ENCODE assay signal across 7 cellular contexts in genomic region chr16:22077700-22078313, GRCh38. TPM values are rescaled to one million over a fixed set of nuclear protein-coding genes. Genes with fewer than 3 reads are reported as not detected.
DNase-seq lines count a peak whose midpoint lies in the region; ATAC-seq, FAIRE-seq and TF ChIP-seq lines count a peak whose summit lies in the region.

No MANE protein-coding gene starts in this region.

- TF ChIP-seq RAD21 in K562 (CRISPR knock-in tag; conservative IDR thresholded peaks at IDR 0.05 in 1 of 2, IDR thresholded peaks at IDR 0.05 in 1 of 2), result peak; percentile 83 to 88

- H2AFZ ChIP-seq in K562 (ENCODE audit: low read depth, low read length), result no peak overlapping the region

- CTCF ChIA-PET in K562 (lab: Yijun Ruan, JAX; ENCODE audit: low intra/inter-chr PET ratio), result interaction anchor here (0.7 to 3.2 kb wide), 4 partner anchors 15 to 127 kb away, joined by 3 to 38 read pairs (median 5); partner anchors contain the start of genes MOSMO and PDZD9

- no TSS peak for BruUV-seq in K562 (replicated peaks; lab: Mats Ljungman, UMichigan)

- H3K4me2 ChIP-seq in K562 (ENCODE audit: insufficient read depth, low read length), result no peak overlapping the region

- no peak overlapping the region for H3K4me3 ChIP-seq in K562

- FAIRE-seq in TTC549 (lab: Jason Lieb, UNC) (peak; percentile 41), K562 (lab: Jason Lieb, UNC) (peak; percentile 90)

- DNase-seq in NCI-H2029 treated with DMSO at 0.1 percent for 48 hours (lab: John Stamatoyannopoulos, UW) (peak; percentile 37), K562 (ENCODE audit: extremely low read depth in 1 of 4, low spot score in 3 of 4) (peak; percentile 68 to 74 (median 69)), iris pigment epithelial cell (ENCODE audit: low read depth) (peak; percentile 65)
- DNase-seq in stimulated activated CD4-positive, alpha-beta T cell treated with anti-CD3 and anti-CD28 coated beads, Interleukin-1b, Interleukin-23, amount 100 ng/mL, for 4 hours (ENCODE audit: low read depth in 2 of 2), result peak; percentile 66 to 71

- 26% methylated on average over 8 of the region's 8 CpGs for WGBS in K562 (ENCODE audit: insufficient coverage, low coverage, missing lambda C conversion rate)

- H3K9me1 ChIP-seq in K562 (ENCODE audit: control insufficient read depth, insufficient read depth, low read length), result no peaks in the 10 kb centered on the region

- H3K9me3 ChIP-seq in K562 (replicated peaks; ENCODE audit: control insufficient read depth, insufficient read depth, low read depth, low read length), result no peaks in the 10 kb centered on the region

- H3K4me1 ChIP-seq in K562 (replicated peaks in 1 of 2; ENCODE audit: control insufficient read depth in 2 of 2, insufficient read depth in 2 of 2, low read length in 2 of 2), result no peaks in the 10 kb centered on the region

- H3K9ac ChIP-seq in K562 (ENCODE audit: insufficient read depth in 1 of 2, low read depth in 2 of 2, low read length in 2 of 2), result no peak overlapping the region

- H3K27me3 ChIP-seq in K562 (ENCODE audit: control insufficient read depth in 2 of 2, insufficient read depth in 2 of 2, low read length in 2 of 2), result no peaks in the 10 kb centered on the region

- POLR2A ChIA-PET in K562 (lab: Yijun Ruan, JAX), result interaction anchor here (0.6 to 1.7 kb wide), 11 partner anchors 13 to 1719 kb away, joined by 3 to 9 read pairs (median 3); partner anchors contain the start of genes PDZD9 and UQCRC2

- H3K79me2 ChIP-seq in K562 (ENCODE audit: control insufficient read depth, insufficient read depth, low read length), result no peaks in the 10 kb centered on the region

- TF ChIP-seq POLR2A in K562 (conservative IDR thresholded peaks at IDR 0.05), result no peak

- no peaks in the 10 kb centered on the region for H3K36me3 ChIP-seq in K562 (ENCODE audit: control insufficient read depth, insufficient read depth, low read length)

- H3K27ac ChIP-seq in K562 (ENCODE audit: extremely low read depth, low read depth, low read length), result no peak overlapping the region

- no peaks in the 10 kb centered on the region for H4K20me1 ChIP-seq in K562 (replicated peaks; ENCODE audit: control insufficient read depth, insufficient read depth, low read length)

- TF ChIP-seq EP300 in K562 (IDR thresholded peaks at IDR 0.05; ENCODE audit: low read length), result no peak

- in situ Hi-C loops in K562 (cut with MboI), result no loop called here

- TF ChIP-seq CTCF in GM12874 (IDR thresholded peaks at IDR 0.05; ENCODE audit: insufficient read depth, low read depth, low read length), result peak; percentile 72
- TF ChIP-seq CTCF in K562 (IDR thresholded peaks at IDR 0.05 in 2 of 3, conservative IDR thresholded peaks at IDR 0.05 in 1 of 3; ENCODE audit: insufficient read depth in 2 of 3, low read depth in 1 of 3, low read length in 3 of 3), result peak; percentile 76 to 88 (median 85)

- intact Hi-C loops in K562 (cut with micrococcal nuclease), result loop anchor here (1.0 to 5.0 kb wide), 3 partner anchors 23 to 126 kb away; partner anchors contain the start of genes PDZD9 and UQCRC2

- ATAC-seq in K562 (peak; percentile 86), GM19467 (IDR thresholded peaks at IDR 0.05; ENCODE audit: unreplicated experiment) (no peak)

TF ChIP-seq in K562, 482 proteins besides CTCF, POLR2A, EP300 and RAD21 (continues in another document):
- no peak for TF ChIP-seq ZNF121 (CRISPR knock-in tag; conservative IDR thresholded peaks at IDR 0.05)
- 0 out of 2 replicates have a peak, but pooled peaks have one; percentile 21 for TF ChIP-seq ZNF583 (CRISPR knock-in tag; IDR thresholded peaks at IDR 0.05)
- no peak for TF ChIP-seq SMAD1 (IDR thresholded peaks at IDR 0.05; ENCODE audit: low read depth, low read length, partially characterized antibody)
- TF ChIP-seq MXI1 (IDR thresholded peaks at IDR 0.05; ENCODE audit: low read depth, low read length), result no peak
- TF ChIP-seq KAT7 (CRISPR knock-in tag; IDR thresholded peaks at IDR 0.05; ENCODE audit: borderline replicate concordance), result 0 out of 2 replicates have a peak, but pooled peaks have one; percentile 24
- TF ChIP-seq ZNF830 (CRISPR knock-in tag; IDR thresholded peaks at IDR 0.05), result no peak
- no peak for TF ChIP-seq CUX1 (CRISPR knock-in tag; IDR thresholded peaks at IDR 0.05)
- peak; percentile 72 for TF ChIP-seq SMC3 (conservative IDR thresholded peaks at IDR 0.05; ENCODE audit: insufficient read depth, low read depth, low read length)
- TF ChIP-seq SNIP1 (IDR thresholded peaks at IDR 0.05; ENCODE audit: low read depth), result no peak
- no peak for TF ChIP-seq USF1 (CRISPR knock-in tag; IDR thresholded peaks at IDR 0.05)
- no peak for TF ChIP-seq TFE3 (CRISPR knock-in tag; IDR thresholded peaks at IDR 0.05)

RNA-seq across cellular contexts. Expression of gene VWA3A, which starts 14.5 kb away (rescaled TPM):
- not detected in 2 replicates for total RNA-seq in K562 (2011; cell fraction: chromatin; rRNA removed; ENCODE audit: low replicate concordance)
- total RNA-seq in K562 (2011; cell fraction: nucleolus; rRNA removed), result not detected in 2 replicates
- total RNA-seq in K562 (2011; cell fraction: nucleoplasm; rRNA removed), result not detected in 2 replicates
- not detected in 2 replicates for total RNA-seq in K562 (2014; rRNA removed)
- not detected in 2 replicates for total RNA-seq in K562 (2014; rRNA removed; fragmentation: Illumina TruSeq; extraction: Trizol)
- not detected in 2 replicates for total RNA-seq in K562 (2015; rRNA removed; fragmentation: Illumina TruSeq; extraction: Trizol)
- not detected in 2 replicates for total RNA-seq in K562 (2021)
- not detected in 2 replicates for polyA plus RNA-seq in K562 (2011; rRNA removed)
- polyA plus RNA-seq in K562 (2011; cell fraction: cytosol; rRNA removed), result 0.01 TPM in 1 of 2 replicates, not detected in the other
- 0.26 TPM in 1 of 2 replicates, not detected in the other for polyA plus RNA-seq in K562 (2011; cell fraction: nucleus; rRNA removed)
- polyA plus RNA-seq in K562 (2012), result 0.03 TPM in 1 of 2 replicates, not detected in the other
- polyA plus RNA-seq in K562 (2014; fragmentation: Illumina TruSeq; extraction: Trizol), result not detected in 2 replicates
- polyA plus RNA-seq in K562 (2014; fragmentation: Nextera tagmentation; extraction: Ambion mirVana), result not detected
- polyA plus RNA-seq in K562 (2014; rRNA removed), result not detected in 2 replicates
- not detected in 2 replicates for polyA minus RNA-seq in K562 (2011; rRNA and poly(A)+ RNA removed)
- not detected in 2 replicates for polyA minus RNA-seq in K562 (2011; cell fraction: cytosol; rRNA and poly(A)+ RNA removed)
- polyA minus RNA-seq in K562 (2011; cell fraction: nucleus; rRNA and poly(A)+ RNA removed), result not detected in 2 replicates
